In the genomic region with DNA sequence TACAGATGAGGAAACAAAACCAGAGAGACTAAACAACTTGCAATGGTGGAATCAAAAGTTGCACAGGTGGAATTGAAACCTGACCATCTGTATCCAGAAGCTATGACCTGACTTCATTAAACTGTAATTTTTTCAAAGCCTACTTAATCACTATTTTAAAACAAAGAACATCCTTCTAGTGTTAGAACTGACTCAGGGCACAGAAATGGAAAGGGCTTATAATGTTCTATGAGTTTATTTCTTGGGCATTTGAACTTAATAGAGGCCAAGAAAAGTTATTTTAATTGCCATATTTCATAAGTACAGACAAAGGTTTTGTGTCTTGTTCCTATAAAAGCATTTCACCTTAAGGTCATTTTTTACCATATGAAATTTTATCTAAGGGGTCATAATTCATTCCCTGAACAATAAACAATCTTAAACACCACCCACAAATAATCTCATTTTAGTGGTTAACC, we compare ENCODE assay signal across 12 cellular contexts. TPM values are rescaled to one million over a fixed set of nuclear protein-coding genes. Genes with fewer than 3 reads are reported as not detected.
DNase-seq lines count a peak whose midpoint lies in the region; ATAC-seq, FAIRE-seq and TF ChIP-seq lines count a peak whose summit lies in the region.
"Had no signal": no experiment of that assay in that cellular context is flagged by ENCODE, and none has a peak within 500 bp of the region (broad histone marks: within the 10 kb centered on the region; RNA-seq: fewer than 3 reads in every experiment).

No MANE protein-coding gene starts in this region.

- TF ChIP-seq CTCF in Calu3 (IDR thresholded peaks at IDR 0.05; ENCODE audit: unreplicated experiment) (no peak), kidney (IDR thresholded peaks at IDR 0.05; ENCODE audit: borderline replicate concordance, extremely low read depth, insufficient read depth) (no peak), prostate gland (IDR thresholded peaks at IDR 0.05) (no peak)

- H3K4me3 Mint-ChIP-seq in Calu3 (ENCODE audit: low read depth, unreplicated experiment): peak overlapping the region; percentile 98
- H3K4me3 Mint-ChIP-seq in activated T-helper 17 cell treated with anti-CD3 and anti-CD28 coated beads, Interleukin-2, amount 50 U/mL, for 72 hours: peak overlapping the region; percentile 78
- H3K4me3 Mint-ChIP-seq: activated CD4-positive, alpha-beta T cell treated with anti-CD3 and anti-CD28 coated beads, Interleukin-2, amount 10 ng/mL, durations not matched to agents 7 days and 5 days had no signal

- H3K79me1 ChIP-seq in mesenchymal stem cell (replicated peaks; ENCODE audit: low read length, poor library complexity, severe bottlenecking): no peaks in the 10 kb centered on the region

- no peaks in the 10 kb centered on the region for H3K27me3 Mint-ChIP-seq in Calu3 (ENCODE audit: unreplicated experiment)
- H3K27me3 Mint-ChIP-seq in activated T-helper 17 cell treated with anti-CD3 and anti-CD28 coated beads, Interleukin-2, amount 50 U/mL, for 72 hours: no peaks in the 10 kb centered on the region
- H3K27me3 Mint-ChIP-seq: activated CD4-positive, alpha-beta T cell treated with anti-CD3 and anti-CD28 coated beads, Interleukin-2, amount 10 ng/mL, durations not matched to agents 7 days and 5 days had no signal

- no peak for FAIRE-seq in kidney (lab: Jason Lieb, UNC)

- no peak overlapping the region for H3K4me2 ChIP-seq in mesenchymal stem cell (ENCODE audit: low read length, poor library complexity, severe bottlenecking)

- H4K8ac ChIP-seq in mesenchymal stem cell (ENCODE audit: low read length): no peak overlapping the region

- BruUV-seq in Calu3 (replicated peaks; lab: Mats Ljungman, UMichigan): no TSS peak

- H3K23ac ChIP-seq in mesenchymal stem cell (ENCODE audit: low read length in 2 of 2): no peak overlapping the region

- no peak overlapping the region for H2BK12ac ChIP-seq in mesenchymal stem cell (ENCODE audit: low read length in 2 of 2)

- H2BK5ac ChIP-seq in mesenchymal stem cell (ENCODE audit: low read depth, low read length, poor library complexity, severe bottlenecking): no peak overlapping the region

- no peak overlapping the region for H2AFZ ChIP-seq in mesenchymal stem cell (ENCODE audit: low read depth, low read length)

- peaks cover under 1% of the 10 kb centered on the region for H3K4me1 ChIP-seq in mesenchymal stem cell (ENCODE audit: control insufficient read depth, insufficient read depth, low read depth, low read length)
- H3K4me1 ChIP-seq in kidney (ENCODE audit: control insufficient read depth in 1 of 2, insufficient read depth in 1 of 2, low read depth in 1 of 2, low read length in 2 of 2): peaks cover 13 to 15% of the 10 kb centered on the region in 2 donors
- H3K4me1 ChIP-seq in prostate gland (replicated peaks): peaks cover 5% of the 10 kb centered on the region

- H3K4me1 Mint-ChIP-seq in Calu3 (ENCODE audit: low read depth, unreplicated experiment): peaks cover 62% of the 10 kb centered on the region
- peaks cover 53% of the 10 kb centered on the region for H3K4me1 Mint-ChIP-seq in activated T-helper 17 cell treated with anti-CD3 and anti-CD28 coated beads, Interleukin-2, amount 50 U/mL, for 72 hours

- no peaks in the 10 kb centered on the region for H3K9me3 Mint-ChIP-seq in Calu3 (ENCODE audit: low read depth, unreplicated experiment)
- no peaks in the 10 kb centered on the region for H3K9me3 Mint-ChIP-seq in activated T-helper 17 cell treated with anti-CD3 and anti-CD28 coated beads, Interleukin-2, amount 50 U/mL, for 72 hours

- H3K36me3 Mint-ChIP-seq in Calu3 (ENCODE audit: insufficient read depth, unreplicated experiment): peaks cover 96% of the 10 kb centered on the region
- H3K36me3 Mint-ChIP-seq in activated T-helper 17 cell treated with anti-CD3 and anti-CD28 coated beads, Interleukin-2, amount 50 U/mL, for 72 hours (ENCODE audit: low read depth): peaks cover 61% of the 10 kb centered on the region

- H2AK5ac ChIP-seq in mesenchymal stem cell (ENCODE audit: low read length, severe bottlenecking): no peak overlapping the region

- no peak overlapping the region for H3K27ac ChIP-seq in mesenchymal stem cell (ENCODE audit: low read length, poor library complexity, severe bottlenecking)
- H3K27ac ChIP-seq in kidney (ENCODE audit: low read depth in 2 of 2, low read length in 2 of 2): no peak overlapping the region
- no peak overlapping the region for H3K27ac ChIP-seq in prostate gland
- H3K27ac ChIP-seq: thyroid gland had no signal

- H3K9me3 ChIP-seq in mesenchymal stem cell (ENCODE audit: control insufficient read depth, low read length) (no peaks in the 10 kb centered on the region), kidney (ENCODE audit: control insufficient read depth in 1 of 2, low read length in 2 of 2) (no peaks in the 10 kb centered on the region), prostate gland (no peaks in the 10 kb centered on the region)
- H3K9me3 ChIP-seq: thyroid gland had no signal

- H3K4ac ChIP-seq in mesenchymal stem cell (ENCODE audit: low read depth in 1 of 2, low read length in 2 of 2): no peak overlapping the region

- H3K27ac Mint-ChIP-seq in Calu3 (ENCODE audit: unreplicated experiment): peak overlapping the region; percentile 97
- peak overlapping the region; percentile 78 for H3K27ac Mint-ChIP-seq in activated T-helper 17 cell treated with anti-CD3 and anti-CD28 coated beads, Interleukin-2, amount 50 U/mL, for 72 hours
- H3K27ac Mint-ChIP-seq: activated CD4-positive, alpha-beta T cell treated with anti-CD3 and anti-CD28 coated beads, Interleukin-2, amount 10 ng/mL, durations not matched to agents 7 days and 5 days had no signal

- H3K36me3 ChIP-seq in mesenchymal stem cell (ENCODE audit: control insufficient read depth in 1 of 2, insufficient read depth in 2 of 2, low read depth in 1 of 2, low read length in 2 of 2) (peaks cover under 1 to 17% of the 10 kb centered on the region in 2 experiments), kidney (ENCODE audit: control insufficient read depth in 1 of 2, insufficient read depth in 2 of 2, low read length in 2 of 2) (no peaks in the 10 kb centered on the region), prostate gland (no peaks in the 10 kb centered on the region)
- H3K36me3 ChIP-seq: thyroid gland had no signal

- no peak overlapping the region for H2BK15ac ChIP-seq in mesenchymal stem cell (ENCODE audit: low read depth, poor library complexity, severe bottlenecking)

- no peak overlapping the region for H3K14ac ChIP-seq in mesenchymal stem cell (ENCODE audit: low read length in 2 of 2)

- intact Hi-C loops in Calu3 (cut with micrococcal nuclease; ENCODE audit: unreplicated experiment) (no loop called here), kidney (cut with DNase I) (loop anchor here (10.0 kb wide), 1 partner anchor 46 kb away; no protein-coding TSS in a partner anchor), posterior vena cava (cut with DNase I) (no loop called here), prostate gland (cut with DNase I) (no loop called here)

- H4K91ac ChIP-seq in mesenchymal stem cell (ENCODE audit: low read length): no peak overlapping the region

- CTCF ChIA-PET in Calu3 (lab: Charles Lee): interaction anchor here (1.4 kb wide), 1 partner anchor 10 kb away, joined by 4 read pairs; no protein-coding TSS in a partner anchor

- no peak for DNase-seq in Calu3
- DNase-seq in mesenchymal stem cell: no peak
- DNase-seq in kidney: no peak
- DNase-seq in posterior vena cava (ENCODE audit: low spot score): no peak
- no peak for DNase-seq in prostate gland (ENCODE audit: low spot score)
- no peak for DNase-seq in NAMALWA (ENCODE audit: low spot score)
- DNase-seq: activated CD4-positive, alpha-beta T cell treated with anti-CD3 and anti-CD28 coated beads, Interleukin-2, amount 10 ng/mL, durations not matched to agents 7 days and 5 days; small intestine; SW 1271; thyroid gland had no signal

- ATAC-seq in GM21526 (IDR thresholded peaks at IDR 0.05; ENCODE audit: low FRiP score, unreplicated experiment): peak; percentile 66
- no peak for ATAC-seq in activated T-helper 17 cell treated with anti-CD3 and anti-CD28 coated beads, Interleukin-2, amount 50 U/mL, for 72 hours (replicated peaks)

- no peak overlapping the region for H3K18ac ChIP-seq in mesenchymal stem cell (ENCODE audit: low read depth in 1 of 2, low read length in 2 of 2)

- H3K27me3 ChIP-seq in mesenchymal stem cell (ENCODE audit: control insufficient read depth in 1 of 2, insufficient read depth in 1 of 2, low read length in 2 of 2) (no peaks in the 10 kb centered on the region), prostate gland (replicated peaks; ENCODE audit: insufficient read depth) (no peaks in the 10 kb centered on the region)
- H3K27me3 ChIP-seq: thyroid gland had no signal

- no peak overlapping the region for H3K4me3 ChIP-seq in mesenchymal stem cell (ENCODE audit: insufficient read depth in 1 of 2, low read depth in 1 of 2, low read length in 2 of 2)
- no peak overlapping the region for H3K4me3 ChIP-seq in kidney (ENCODE audit: low read length in 2 of 2)
- no peak overlapping the region for H3K4me3 ChIP-seq in prostate gland
- H3K4me3 ChIP-seq: thyroid gland had no signal

- H3K9ac ChIP-seq in mesenchymal stem cell (ENCODE audit: low read length): peak overlapping the region; percentile 29
- H3K9ac ChIP-seq in kidney (ENCODE audit: low read length in 2 of 2): no peak overlapping the region

- no peak for TF ChIP-seq POLR2A in prostate gland (IDR thresholded peaks at IDR 0.05)

- no peak overlapping the region for H2BK120ac ChIP-seq in mesenchymal stem cell (ENCODE audit: low read depth, low read length)

RNA-seq across cellular contexts. Expression of a gene that starts 8.8 kb away (rescaled TPM):
- total RNA-seq in Calu3 (2022) (1,388 and 1,455 TPM in 2 replicates), kidney (410 TPM), posterior vena cava (1,000 to 10,000 TPM; 1,298 to 1,367 TPM), prostate gland (100 to 1,000 TPM; 246 to 293 TPM)
- total RNA-seq in activated T-helper 17 cell treated with anti-CD3 and anti-CD28 coated beads, Interleukin-2, amount 50 U/mL, for 72 hours: 100 to 1,000 TPM; 125 to 126 TPM
- 1,059 TPM for polyA plus RNA-seq in mesenchymal stem cell (2013, experiment 1 of 2)
- polyA plus RNA-seq in mesenchymal stem cell (2013, experiment 2 of 2): 1,073 TPM
- 156 TPM for polyA plus RNA-seq in kidney (ENCODE audit: insufficient read depth, low read depth, low replicate concordance)
